ENCODE assay signal across 15 cellular contexts in the genomic region with DNA sequence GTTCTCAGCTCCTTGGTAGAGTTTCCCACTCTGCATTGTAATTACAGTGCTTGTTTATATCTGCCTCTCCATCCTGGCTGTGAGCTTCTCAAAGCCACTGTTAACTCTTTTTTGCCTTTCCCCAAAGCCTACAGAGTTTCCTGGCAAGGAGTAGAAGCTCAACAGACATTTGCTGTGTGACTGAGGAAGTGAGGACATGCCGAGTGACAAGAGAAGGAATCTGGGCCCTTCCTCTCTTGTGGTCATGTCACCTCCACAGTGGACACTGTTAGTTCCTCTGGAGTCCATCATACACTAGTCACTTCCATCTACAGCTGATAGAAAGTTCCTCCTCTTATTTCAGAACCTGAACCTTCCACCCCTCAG. TPM values are rescaled to one million over a fixed set of nuclear protein-coding genes. Genes with fewer than 3 reads are reported as not detected.
DNase-seq lines count a peak whose midpoint lies in the region; TF ChIP-seq lines count a peak whose summit lies in the region.
"Had no signal": no experiment of that assay in that cellular context is flagged by ENCODE, and none has a peak within 500 bp of the region (broad histone marks: within the 10 kb centered on the region; RNA-seq: fewer than 3 reads in every experiment).

No MANE protein-coding gene starts in this region.

- H3K27me3 Mint-ChIP-seq in dendritic cell treated with granulocyte-macrophage colony-stimulating factor and Interleukin-4, amounts not matched to agents 40 ng/mL and 50 ng/mL, for 4 days, result peaks cover 10% of the 10 kb centered on the region
- peaks cover 17% of the 10 kb centered on the region for H3K27me3 Mint-ChIP-seq in neural progenitor cell (ENCODE audit: insufficient read depth, low read depth)
- peaks cover 56% of the 10 kb centered on the region for H3K27me3 Mint-ChIP-seq in Calu3 (ENCODE audit: unreplicated experiment)
- H3K27me3 Mint-ChIP-seq: activated CD4-positive, alpha-beta memory T cell treated with anti-CD3 and anti-CD28 coated beads for 36 hours had no signal

- CTCF ChIA-PET in Calu3 (lab: Charles Lee), result no interaction called here

- H3K4me3 Mint-ChIP-seq in dendritic cell treated with granulocyte-macrophage colony-stimulating factor and Interleukin-4, amounts not matched to agents 40 ng/mL and 50 ng/mL, for 4 days, result no peak overlapping the region
- H3K4me3 Mint-ChIP-seq in neural progenitor cell (no peak overlapping the region), Calu3 (ENCODE audit: low read depth, unreplicated experiment) (no peak overlapping the region)
- H3K4me3 Mint-ChIP-seq: activated CD4-positive, alpha-beta memory T cell treated with anti-CD3 and anti-CD28 coated beads for 36 hours; memory B cell; stimulated activated effector memory CD8-positive, alpha-beta T cell treated with anti-CD3 and anti-CD28 coated beads, Interleukin-12 subunit alpha, Interleukin-12 subunit beta, amount 100 ng/mL, for 72 hours had no signal

- TF ChIP-seq CTCF in NB4 (IDR thresholded peaks at IDR 0.05; ENCODE audit: low read depth, low read length), result no peak
- no peak for TF ChIP-seq CTCF in neural progenitor cell (IDR thresholded peaks at IDR 0.05)
- TF ChIP-seq CTCF in Calu3 (IDR thresholded peaks at IDR 0.05; ENCODE audit: unreplicated experiment), result no peak
- TF ChIP-seq CTCF in thyroid gland (IDR thresholded peaks at IDR 0.05), result no peak

- DNase-seq in AML-193 (lab: John Stamatoyannopoulos, UW), result peak; percentile 29 to 44
- peak; percentile 19 for DNase-seq in NB4 (ENCODE audit: low read depth)
- DNase-seq in neural progenitor cell (ENCODE audit: low spot score), result no peak
- no peak for DNase-seq in Calu3
- no peak for DNase-seq in AG08396 (ENCODE audit: low spot score)
- DNase-seq in SIG-M5 treated with dmso at 0.1 percent for 504 hours (lab: John Stamatoyannopoulos, UW; ENCODE audit: unreplicated experiment), result no peak
- DNase-seq in thyroid gland, result no peak
- DNase-seq: activated CD4-positive, alpha-beta memory T cell treated with anti-CD3 and anti-CD28 coated beads for 36 hours; gastrocnemius medialis; NCI-H1417 treated with DMSO at 0.1 percent for 48 hours; NCI-H226 had no signal

- WGBS in thyroid gland, 2 donors, result 71 to 72% methylated on average over 1 of the region's 1 CpG

- no peaks in the 10 kb centered on the region for H3K79me2 ChIP-seq in neural progenitor cell (ENCODE audit: low read depth)

- H3K9me3 ChIP-seq in neural progenitor cell (ENCODE audit: low read depth), result no peaks in the 10 kb centered on the region
- H3K9me3 ChIP-seq in thyroid gland, result no peaks in the 10 kb centered on the region
- H3K9me3 ChIP-seq: gastrocnemius medialis had no signal

- no peaks in the 10 kb centered on the region for H4K20me1 ChIP-seq in neural progenitor cell (ENCODE audit: low read depth)

- no peak overlapping the region for H3K9ac ChIP-seq in neural progenitor cell

- peaks cover 8% of the 10 kb centered on the region for H3K27me3 ChIP-seq in neural progenitor cell
- H3K27me3 ChIP-seq in thyroid gland, result no peaks in the 10 kb centered on the region
- H3K27me3 ChIP-seq: gastrocnemius medialis had no signal

- peak overlapping the region; percentile 75 for H3K27ac Mint-ChIP-seq in dendritic cell treated with granulocyte-macrophage colony-stimulating factor and Interleukin-4, amounts not matched to agents 40 ng/mL and 50 ng/mL, for 4 days
- peak overlapping the region; percentile 61 for H3K27ac Mint-ChIP-seq in neural progenitor cell
- H3K27ac Mint-ChIP-seq in Calu3 (ENCODE audit: unreplicated experiment), result no peak overlapping the region
- H3K27ac Mint-ChIP-seq: activated CD4-positive, alpha-beta memory T cell treated with anti-CD3 and anti-CD28 coated beads for 36 hours; memory B cell; stimulated activated effector memory CD8-positive, alpha-beta T cell treated with anti-CD3 and anti-CD28 coated beads, Interleukin-12 subunit alpha, Interleukin-12 subunit beta, amount 100 ng/mL, for 72 hours had no signal

- no peaks in the 10 kb centered on the region for H3K36me3 Mint-ChIP-seq in dendritic cell treated with granulocyte-macrophage colony-stimulating factor and Interleukin-4, amounts not matched to agents 40 ng/mL and 50 ng/mL, for 4 days (ENCODE audit: low read depth)
- no peaks in the 10 kb centered on the region for H3K36me3 Mint-ChIP-seq in neural progenitor cell
- H3K36me3 Mint-ChIP-seq in Calu3 (ENCODE audit: insufficient read depth, unreplicated experiment), result peaks cover 3% of the 10 kb centered on the region
- H3K36me3 Mint-ChIP-seq: activated CD4-positive, alpha-beta memory T cell treated with anti-CD3 and anti-CD28 coated beads for 36 hours; memory B cell had no signal

- H3K4me3 ChIP-seq in NB4 (ENCODE audit: low read depth, low read length), result no peak overlapping the region
- H3K4me3 ChIP-seq in neural progenitor cell, result no peak overlapping the region
- H3K4me3 ChIP-seq in thyroid gland (replicated peaks in 1 of 3), result no peak overlapping the region
- H3K4me3 ChIP-seq: gastrocnemius medialis, smooth muscle cell had no signal

- peak overlapping the region; percentile 2 for H3K4me2 ChIP-seq in neural progenitor cell
- H3K4me2 ChIP-seq: smooth muscle cell had no signal

- no TSS peak for BruUV-seq in Calu3 (replicated peaks; lab: Mats Ljungman, UMichigan)

- no peaks in the 10 kb centered on the region for H3K9me3 Mint-ChIP-seq in dendritic cell treated with granulocyte-macrophage colony-stimulating factor and Interleukin-4, amounts not matched to agents 40 ng/mL and 50 ng/mL, for 4 days
- H3K9me3 Mint-ChIP-seq in neural progenitor cell (no peaks in the 10 kb centered on the region), Calu3 (ENCODE audit: low read depth, unreplicated experiment) (no peaks in the 10 kb centered on the region)
- H3K9me3 Mint-ChIP-seq: activated CD4-positive, alpha-beta memory T cell treated with anti-CD3 and anti-CD28 coated beads for 36 hours; memory B cell; stimulated activated effector memory CD8-positive, alpha-beta T cell treated with anti-CD3 and anti-CD28 coated beads, Interleukin-12 subunit alpha, Interleukin-12 subunit beta, amount 100 ng/mL, for 72 hours had no signal

- intact Hi-C loops in dendritic cell treated with granulocyte-macrophage colony-stimulating factor and Interleukin-4, amounts not matched to agents 40 ng/mL and 50 ng/mL, for 4 days (cut with micrococcal nuclease), result loop anchor here (5.0 kb wide), 4 partner anchors 58 to 273 kb away; no protein-coding TSS in a partner anchor
- intact Hi-C loops in Calu3 (cut with micrococcal nuclease; ENCODE audit: unreplicated experiment), result loop anchor here (10.0 kb wide), 1 partner anchor 310 kb away; no protein-coding TSS in a partner anchor
- intact Hi-C loops in thyroid gland (cut with DNase I), result loop anchor here (5.0 to 10.0 kb wide), 2 partner anchors 88 to 150 kb away; a partner anchor contains a TSS

- H3F3A ChIP-seq in neural progenitor cell (ENCODE audit: low read depth), result peaks cover 63% of the 10 kb centered on the region

- no peak for TF ChIP-seq POLR2A in NB4 (IDR thresholded peaks at IDR 0.05; ENCODE audit: extremely low read depth, insufficient read length)
- TF ChIP-seq POLR2A in thyroid gland (IDR thresholded peaks at IDR 0.05), result no peak

- peak overlapping the region; percentile 80 for H2AFZ ChIP-seq in neural progenitor cell (replicated peaks)

- H3K36me3 ChIP-seq in neural progenitor cell, result no peaks in the 10 kb centered on the region
- no peaks in the 10 kb centered on the region for H3K36me3 ChIP-seq in thyroid gland
- H3K36me3 ChIP-seq: gastrocnemius medialis had no signal

- peak overlapping the region; percentile 6 for H3K27ac ChIP-seq in neural progenitor cell
- H3K27ac ChIP-seq in thyroid gland, result no peak overlapping the region

- peaks cover 83% of the 10 kb centered on the region for H3K4me1 Mint-ChIP-seq in dendritic cell treated with granulocyte-macrophage colony-stimulating factor and Interleukin-4, amounts not matched to agents 40 ng/mL and 50 ng/mL, for 4 days (ENCODE audit: low read depth)
- peaks cover 79% of the 10 kb centered on the region for H3K4me1 Mint-ChIP-seq in neural progenitor cell
- H3K4me1 Mint-ChIP-seq in Calu3 (ENCODE audit: low read depth, unreplicated experiment), result peaks cover 30% of the 10 kb centered on the region

- H3K4me1 ChIP-seq in neural progenitor cell (peaks cover 60% of the 10 kb centered on the region), thyroid gland (peaks cover 17 to 36% of the 10 kb centered on the region in 2 donors)

RNA-seq across cellular contexts. Expression of a gene that starts 6.1 kb away (rescaled TPM):
- total RNA-seq in neural progenitor cell (ENCODE audit: low replicate concordance), result 9.4 and 23.4 TPM in 2 replicates
- total RNA-seq in Calu3 (2022), result 31.6 and 33.9 TPM in 2 replicates
- 10 to 100 TPM; 24.3 to 36.5 (median 28.2) TPM for total RNA-seq in thyroid gland

RNA-seq across cellular contexts. Expression of a gene that starts 11.1 kb away (rescaled TPM):
- total RNA-seq in neural progenitor cell (ENCODE audit: low replicate concordance) (88.6 and 154 TPM in 2 replicates), Calu3 (2022) (not detected in 2 replicates), thyroid gland (1 to 10 TPM; 1.1 to 4.2 (median 2.6) TPM)
- total RNA-seq: activated CD4-positive, alpha-beta memory T cell treated with anti-CD3 and anti-CD28 coated beads for 36 hours; smooth muscle cell had no signal

RNA-seq across cellular contexts. Expression of a gene that starts 23.2 kb away (rescaled TPM):
- total RNA-seq in neural progenitor cell (ENCODE audit: low replicate concordance), result 0.09 TPM in 2 replicates
- not detected in 2 replicates for total RNA-seq in Calu3 (2022)
- total RNA-seq in thyroid gland, result not detected
- total RNA-seq: activated CD4-positive, alpha-beta memory T cell treated with anti-CD3 and anti-CD28 coated beads for 36 hours; gastrocnemius medialis; smooth muscle cell had no signal

RNA-seq across cellular contexts. Expression of a gene that starts 34.5 kb away (rescaled TPM):
- total RNA-seq in neural progenitor cell (ENCODE audit: low replicate concordance), result 0.15 TPM in 1 of 2 replicates, not detected in the other
- total RNA-seq in Calu3 (2022), result not detected in 2 replicates
- under 1 TPM in 3 of 4 donors, not detected in 1; 0.13 to 0.45 (median 0.33) TPM for total RNA-seq in thyroid gland
- total RNA-seq: activated CD4-positive, alpha-beta memory T cell treated with anti-CD3 and anti-CD28 coated beads for 36 hours; gastrocnemius medialis; smooth muscle cell had no signal

RNA-seq across cellular contexts. Expression of a gene that starts 46.9 kb away (rescaled TPM):
- 0.17 and 0.62 TPM in 2 replicates for total RNA-seq in neural progenitor cell (ENCODE audit: low replicate concordance)
- total RNA-seq in Calu3 (2022), result not detected in 2 replicates
- not detected for total RNA-seq in thyroid gland
- total RNA-seq: activated CD4-positive, alpha-beta memory T cell treated with anti-CD3 and anti-CD28 coated beads for 36 hours; smooth muscle cell had no signal

Comparison
In these comparisons a context has a peak if more than half of its experiments do, and no peak if none do; other contexts are left out.
1. DNase-seq: peak in AML-193 (2 of 2) and NB4 (single experiment); none in neural progenitor cell (single experiment), Calu3 (single experiment), AG08396 (single experiment), SIG-M5 treated with dmso at 0.1 percent for 504 hours (single experiment) and thyroid gland (0 of 2).
2. RNA of a gene that starts 11.1 kb away (total RNA-seq): 88.6 to 154 TPM in neural progenitor cell; 1.1 to 4.2 TPM in thyroid gland and not detected in Calu3; every median in the first group is over 10 times any median in the second.